ENCODE assay signal across 31 cellular contexts in the genomic region with DNA sequence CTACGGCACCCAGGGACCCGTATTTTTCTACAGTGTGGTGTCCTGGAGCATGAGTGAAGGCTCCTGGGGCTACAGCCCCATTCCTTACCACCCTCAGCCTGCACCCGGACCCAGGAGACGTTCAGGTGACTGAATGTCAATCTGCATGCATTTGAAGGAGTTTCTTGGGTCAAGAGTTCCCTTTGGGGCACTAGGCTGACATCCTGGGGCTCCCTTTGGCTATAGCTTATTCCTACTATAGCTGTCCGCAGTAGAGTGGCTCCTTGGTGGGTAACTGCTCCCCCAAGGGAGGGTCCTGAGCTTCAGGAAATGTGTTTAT. TPM values are rescaled to one million over a fixed set of nuclear protein-coding genes. Genes with fewer than 3 reads are reported as not detected.
"Had no signal": no experiment of that assay in that cellular context is flagged by ENCODE, and none has a peak within 500 bp of the region (broad histone marks: within the 10 kb centered on the region; RNA-seq: fewer than 3 reads in every experiment).

No MANE protein-coding gene starts in this region.

- H3K4me3 ChIP-seq: ascending aorta, breast epithelium had no signal

- H3K4me1 Mint-ChIP-seq: activated B cell treated with CpG ODN at 0.5 μM for 24 hours had no signal

- H3K4me1 ChIP-seq: ascending aorta, breast epithelium had no signal

- DNase-seq: activated B cell treated with CpG ODN at 0.5 μM for 24 hours; activated CD4-positive, alpha-beta memory T cell treated with anti-CD3 and anti-CD28 coated beads for 36 hours; activated CD4-positive, alpha-beta T cell treated with anti-CD3 and anti-CD28 coated beads for 4 hours; activated CD4-positive, alpha-beta T cell treated with anti-CD3 and anti-CD28 coated beads, Interleukin-2, amount 50 U/mL, for 1 hour; activated CD4-positive, CD25-positive, alpha-beta regulatory T cell treated with anti-CD3 and anti-CD28 coated beads, Interleukin-2, amount 50 U/mL, for 72 hours; activated CD8-positive, alpha-beta memory T cell treated with anti-CD3 and anti-CD28 coated beads for 24 hours; activated CD8-positive, alpha-beta memory T cell treated with anti-CD3 and anti-CD28 coated beads, Interleukin-2, amount 10 ng/mL, durations not matched to agents 7 days and 5 days; activated CD8-positive, alpha-beta memory T cell treated with anti-CD3 and anti-CD28 coated beads, Interleukin-2, amount 50 U/mL, for 48 hours; activated effector memory CD4-positive, alpha-beta T cell treated with anti-CD3 and anti-CD28 coated beads, Interleukin-2, amount 50 U/mL, for 16 hours; activated naive CD4-positive, alpha-beta T cell; activated naive CD4-positive, alpha-beta T cell treated with anti-CD3 and anti-CD28 coated beads, Interleukin-2, amount 50 U/mL, for 16 hours; activated naive CD8-positive, alpha-beta T cell treated with anti-CD3 and anti-CD28 coated beads for 36 hours; activated T-cell treated with anti-CD3 and anti-CD28 coated beads, Interleukin-2, amount 50 U/mL, for 48 hours; amniotic stem cell; Karpas-422; KBM-7; NCI-H1105; NCI-H1417 treated with DMSO at 0.1 percent for 48 hours; NCI-H1694; NCI-H2029; NCI-H345; NCI-H524 treated with DMSO at 0.1 percent for 48 hours; SIG-M5; T-cell; T-helper 17 cell had no signal

- H3K27me3 ChIP-seq: ascending aorta had no signal

- H3K9me3 ChIP-seq: ascending aorta, breast epithelium had no signal

- H3K9me3 Mint-ChIP-seq: activated B cell treated with CpG ODN at 0.5 μM for 24 hours; activated CD4-positive, alpha-beta memory T cell treated with anti-CD3 and anti-CD28 coated beads for 36 hours; activated naive CD8-positive, alpha-beta T cell treated with anti-CD3 and anti-CD28 coated beads for 36 hours; T-cell had no signal

- H3K4me3 Mint-ChIP-seq: activated B cell treated with CpG ODN at 0.5 μM for 24 hours; activated CD4-positive, alpha-beta memory T cell treated with anti-CD3 and anti-CD28 coated beads for 36 hours; activated CD8-positive, alpha-beta memory T cell treated with anti-CD3 and anti-CD28 coated beads, Interleukin-2, amount 10 ng/mL, durations not matched to agents 7 days and 5 days; T-helper 17 cell had no signal

- H3K36me3 ChIP-seq: ascending aorta, breast epithelium had no signal

- H3K27ac Mint-ChIP-seq: activated B cell treated with CpG ODN at 0.5 μM for 24 hours; activated CD4-positive, alpha-beta memory T cell treated with anti-CD3 and anti-CD28 coated beads for 36 hours; activated CD8-positive, alpha-beta memory T cell treated with anti-CD3 and anti-CD28 coated beads, Interleukin-2, amount 10 ng/mL, durations not matched to agents 7 days and 5 days; T-helper 17 cell had no signal

- H3K27me3 Mint-ChIP-seq: activated naive CD8-positive, alpha-beta T cell treated with anti-CD3 and anti-CD28 coated beads for 36 hours had no signal

- H3K27ac ChIP-seq: ascending aorta, VCaP had no signal

- H3K36me3 Mint-ChIP-seq: activated CD4-positive, alpha-beta memory T cell treated with anti-CD3 and anti-CD28 coated beads for 36 hours; activated CD8-positive, alpha-beta memory T cell treated with anti-CD3 and anti-CD28 coated beads, Interleukin-2, amount 10 ng/mL, durations not matched to agents 7 days and 5 days; activated naive CD8-positive, alpha-beta T cell treated with anti-CD3 and anti-CD28 coated beads for 36 hours; T-cell had no signal

RNA-seq across cellular contexts. Expression of a gene that starts 19.9 kb away (rescaled TPM):
- total RNA-seq: activated B cell treated with CpG ODN at 0.5 μM for 24 hours; activated CD4-positive, alpha-beta memory T cell treated with anti-CD3 and anti-CD28 coated beads for 36 hours; activated CD8-positive, alpha-beta memory T cell treated with anti-CD3 and anti-CD28 coated beads, Interleukin-2, amount 10 ng/mL, durations not matched to agents 7 days and 5 days; activated naive CD8-positive, alpha-beta T cell treated with anti-CD3 and anti-CD28 coated beads for 36 hours; MCF 10A; RPMI7951; SK-MEL-5; T-helper 17 cell had no signal
